Comparison of ENCODE assay signal across 20 cellular contexts in the genomic region with DNA sequence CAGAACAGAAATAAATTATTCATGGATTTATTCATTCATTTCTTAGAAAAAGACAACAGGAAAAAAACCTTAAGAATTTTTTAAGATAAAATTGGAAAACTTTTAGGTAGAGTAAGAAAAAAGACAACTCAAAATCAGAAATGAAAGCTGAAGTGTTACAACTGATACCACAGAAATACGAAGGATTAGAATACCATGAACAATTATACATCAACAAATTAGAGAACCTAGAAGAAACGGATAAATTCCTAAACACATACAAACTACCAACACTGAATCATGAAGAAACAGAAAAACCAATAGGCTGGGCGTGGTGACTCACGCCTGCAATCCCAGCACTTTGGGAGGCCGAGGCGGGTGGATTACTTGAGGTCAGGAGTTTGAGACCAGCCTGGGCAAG. TPM values are rescaled to one million over a fixed set of nuclear protein-coding genes. Genes with fewer than 3 reads are reported as not detected.
DNase-seq lines count a peak whose midpoint lies in the region; ATAC-seq, FAIRE-seq and TF ChIP-seq lines count a peak whose summit lies in the region.
"Had no signal": no experiment of that assay in that cellular context is flagged by ENCODE, and none has a peak within 500 bp of the region (broad histone marks: within the 10 kb centered on the region; RNA-seq: fewer than 3 reads in every experiment).

No MANE protein-coding gene starts in this region.

- H4K20me1 ChIP-seq in OCI-LY3 (ENCODE audit: insufficient read depth, low read length), result no peaks in the 10 kb centered on the region

- H3K36me3 ChIP-seq in GM06990 (ENCODE audit: control insufficient read depth, insufficient read depth, low read length), result no peaks in the 10 kb centered on the region
- H3K36me3 ChIP-seq in OCI-LY3 (replicated peaks; ENCODE audit: low read depth, low read length), result peaks cover 25% of the 10 kb centered on the region
- no peaks in the 10 kb centered on the region for H3K36me3 ChIP-seq in heart right ventricle
- H3K36me3 ChIP-seq: BE2C had no signal

- no peak overlapping the region for H3K9ac ChIP-seq in OCI-LY3 (ENCODE audit: low read length)

- H2AFZ ChIP-seq in OCI-LY3 (ENCODE audit: low read depth, low read length), result no peak overlapping the region

- H3K9me3 ChIP-seq in OCI-LY3 (ENCODE audit: insufficient read depth, low read length) (peaks cover 29% of the 10 kb centered on the region), heart right ventricle (peaks cover 0 to 53% (median 19%) of the 10 kb centered on the region in 11 donors)
- H3K9me3 ChIP-seq: BE2C had no signal

- peaks cover 3% of the 10 kb centered on the region for H3K4me1 Mint-ChIP-seq in memory B cell

- H3K36me3 Mint-ChIP-seq in memory B cell, result peaks cover 5% of the 10 kb centered on the region

- ATAC-seq in memory B cell (ENCODE audit: low read depth), result peak; percentile 56
- no peak for ATAC-seq in heart right ventricle
- no peak for ATAC-seq in HG03457 (IDR thresholded peaks at IDR 0.05; ENCODE audit: unreplicated experiment)
- ATAC-seq: HCT116, HepG2 had no signal

- FAIRE-seq in GM19239 (lab: Jason Lieb, UNC), result peak; percentile 31
- FAIRE-seq: D721Med, G401.6, HepG2 had no signal

- peaks cover 12% of the 10 kb centered on the region for H3K9me3 Mint-ChIP-seq in memory B cell

- H3K27ac ChIP-seq in OCI-LY3 (ENCODE audit: low read length) (no peak overlapping the region), heart right ventricle (no peak overlapping the region)

- no peaks in the 10 kb centered on the region for H3K27me3 ChIP-seq in GM06990 (replicated peaks; ENCODE audit: control insufficient read depth, insufficient read depth, low read length)
- H3K27me3 ChIP-seq in OCI-LY3 (ENCODE audit: low read depth, low read length), result peaks cover 19% of the 10 kb centered on the region; the same call in 1 of the 2 replicates
- H3K27me3 ChIP-seq in heart right ventricle, result no peaks in the 10 kb centered on the region
- H3K27me3 ChIP-seq: BE2C had no signal

- H3K4me1 ChIP-seq in OCI-LY3 (ENCODE audit: low read length), result peaks cover 9% of the 10 kb centered on the region
- no peaks in the 10 kb centered on the region for H3K4me1 ChIP-seq in heart right ventricle
- H3K4me1 ChIP-seq: BE2C had no signal

- H3K4me3 ChIP-seq in GM06990 (replicated peaks; ENCODE audit: low read depth, low read length) (no peak overlapping the region), OCI-LY3 (ENCODE audit: low read length) (no peak overlapping the region), heart right ventricle (no peak overlapping the region)

- peak overlapping the region; percentile 59 for H3K4me3 Mint-ChIP-seq in memory B cell
- H3K4me3 Mint-ChIP-seq: CD4-positive, alpha-beta T cell; HFFc6 had no signal

- peak overlapping the region; percentile 37; the same call in 1 of the 2 replicates for H3K4me2 ChIP-seq in OCI-LY3 (ENCODE audit: low read length)

- peaks cover 2% of the 10 kb centered on the region for H3K27me3 Mint-ChIP-seq in memory B cell
- H3K27me3 Mint-ChIP-seq: CD4-positive, alpha-beta T cell had no signal

- intact Hi-C loops in heart right ventricle (cut with DNase I), result no loop called here

- H3K79me2 ChIP-seq in OCI-LY3 (ENCODE audit: low read length), result no peaks in the 10 kb centered on the region

- DNase-seq in GM06990 (ENCODE audit: extremely low read depth, insufficient read length) (peak; percentile 37), GM19239 (ENCODE audit: insufficient read length, low spot score) (no peak), memory B cell (ENCODE audit: low spot score in 2 of 2) (no peak), SIG-M5 (lab: John Stamatoyannopoulos, UW) (no peak), heart right ventricle (no peak)
- DNase-seq: BE2C; C1 segment of cervical spinal cord; Caco-2; CD4-positive, alpha-beta T cell; GOT3; H7; HFFc6; KG1 had no signal

- no peak overlapping the region for H3K27ac Mint-ChIP-seq in memory B cell
- H3K27ac Mint-ChIP-seq: CD4-positive, alpha-beta T cell; HFFc6 had no signal

- TF ChIP-seq CTCF in GM06990 (IDR thresholded peaks at IDR 0.05; ENCODE audit: insufficient read depth, low read length, poor library complexity, severe bottlenecking), result no peak
- no peak for TF ChIP-seq CTCF in OCI-LY3 (IDR thresholded peaks at IDR 0.05; ENCODE audit: low read depth, low read length)
- TF ChIP-seq CTCF in heart right ventricle (IDR thresholded peaks at IDR 0.05), result no peak

- 96% methylated on average over 6 of the region's 6 CpGs for WGBS in heart right ventricle, 2 donors

RNA-seq across cellular contexts. Expression of gene CTRB2, which starts 27.8 kb away (rescaled TPM):
- 1 to 10 TPM in 7 of 10 donors, not detected in 3; 2.0 to 3.8 (median 2.8) TPM for total RNA-seq in heart right ventricle
- under 1 TPM in 1 of 2 donors, not detected in 1; 0.42 TPM for polyA plus RNA-seq in heart right ventricle
- total RNA-seq: A172; Caco-2; CD4-positive, alpha-beta T cell; H7; HepG2; HFFc6 had no signal

RNA-seq across cellular contexts. Expression of gene ZFP1, which starts 30.9 kb away (rescaled TPM):
- 10 to 100 TPM in 2 of 10 donors, 1 to 10 TPM in 8; 4.2 to 11.5 (median 7.0) TPM for total RNA-seq in heart right ventricle
- polyA plus RNA-seq in heart right ventricle, result 1 to 10 TPM; 3.0 to 4.7 TPM

RNA-seq across cellular contexts. Expression of gene CTRB1, which starts 39.6 kb away (rescaled TPM):
- total RNA-seq in heart right ventricle, result 1 to 10 TPM in 7 of 10 donors, not detected in 3; 1.8 to 3.8 (median 2.6) TPM
- 1 to 10 TPM in 1 of 2 donors, not detected in 1; 1.0 TPM for polyA plus RNA-seq in heart right ventricle
- total RNA-seq: A172; Caco-2; CD4-positive, alpha-beta T cell; H7; HepG2; HFFc6 had no signal
- polyA plus RNA-seq: HepG2 had no signal
